ENCODE assay signal across 26 cellular contexts in genomic region chr2:232255033-232255432, GRCh38.
DNase-seq lines count a peak whose midpoint lies in the region; ATAC-seq and TF ChIP-seq lines count a peak whose summit lies in the region.
"Had no signal": no experiment of that assay in that cellular context is flagged by ENCODE, and none has a peak within 500 bp of the region (broad histone marks: within the 10 kb centered on the region; RNA-seq: fewer than 3 reads in every experiment).

No MANE protein-coding gene starts in this region.

- intact Hi-C loops in left cardiac atrium (cut with DNase I), result no loop called here

- H3K27me3 ChIP-seq in right atrium auricular region (no peaks in the 10 kb centered on the region), tibial nerve (no peaks in the 10 kb centered on the region)
- H3K27me3 ChIP-seq: BE2C, BLaER1 had no signal

- no peak for TF ChIP-seq POLR2A in tibial nerve (IDR thresholded peaks at IDR 0.05)

- H3K9me3 Mint-ChIP-seq in stimulated activated effector memory CD8-positive, alpha-beta T cell treated with anti-CD3 and anti-CD28 coated beads, Interleukin-12 subunit alpha, Interleukin-12 subunit beta, amount 100 ng/mL, for 72 hours, result no peaks in the 10 kb centered on the region
- H3K9me3 Mint-ChIP-seq: CD14-positive monocyte; CD4-positive, alpha-beta memory T cell; CD4-positive, CD25-positive, alpha-beta regulatory T cell; CD8-positive, alpha-beta memory T cell had no signal

- ATAC-seq in left cardiac atrium, result no peak
- no peak for ATAC-seq in stimulated activated effector memory CD8-positive, alpha-beta T cell treated with anti-CD3 and anti-CD28 coated beads, Interleukin-12 subunit alpha, Interleukin-12 subunit beta, amount 100 ng/mL, for 72 hours
- ATAC-seq: A549, GM12878 had no signal

- H3K36me3 Mint-ChIP-seq in stimulated activated effector memory CD8-positive, alpha-beta T cell treated with anti-CD3 and anti-CD28 coated beads, Interleukin-12 subunit alpha, Interleukin-12 subunit beta, amount 100 ng/mL, for 72 hours, result peaks cover 33% of the 10 kb centered on the region

- H3K27ac ChIP-seq in right atrium auricular region (no peak overlapping the region), tibial nerve (no peak overlapping the region)
- H3K27ac ChIP-seq: 22Rv1, A549, BLaER1 had no signal

- DNase-seq in right atrium auricular region (ENCODE audit: low spot score), result peak; percentile 52
- DNase-seq in left cardiac atrium, result no peak
- peak; percentile 28 for DNase-seq in islet precursor cell
- DNase-seq in stimulated activated effector memory CD8-positive, alpha-beta T cell treated with anti-CD3 and anti-CD28 coated beads, Interleukin-12 subunit alpha, Interleukin-12 subunit beta, amount 100 ng/mL, for 72 hours (ENCODE audit: low spot score in 2 of 2), result no peak
- DNase-seq in Ammon's horn (ENCODE audit: low spot score), result no peak
- no peak for DNase-seq in tibial nerve (ENCODE audit: low spot score in 2 of 2)
- no peak for DNase-seq in NCI-H446 (lab: John Stamatoyannopoulos, UW)
- DNase-seq: AML-193; BE2C; C1 segment of cervical spinal cord; CD4-positive, alpha-beta memory T cell; CD4-positive, CD25-positive, alpha-beta regulatory T cell; CD8-positive, alpha-beta memory T cell; COR-L47; DMS 273 treated with DMSO at 0.1 percent for 48 hours; DMS153; DMS53; DMS79; DND-41; EL; GDM1 had no signal

- H3K4me1 Mint-ChIP-seq in stimulated activated effector memory CD8-positive, alpha-beta T cell treated with anti-CD3 and anti-CD28 coated beads, Interleukin-12 subunit alpha, Interleukin-12 subunit beta, amount 100 ng/mL, for 72 hours, result no peaks in the 10 kb centered on the region
- H3K4me1 Mint-ChIP-seq: CD14-positive monocyte; CD4-positive, alpha-beta memory T cell; CD8-positive, alpha-beta memory T cell had no signal

- H3K27ac Mint-ChIP-seq in stimulated activated effector memory CD8-positive, alpha-beta T cell treated with anti-CD3 and anti-CD28 coated beads, Interleukin-12 subunit alpha, Interleukin-12 subunit beta, amount 100 ng/mL, for 72 hours, result peak overlapping the region; percentile 62

- H3K4me3 ChIP-seq in right atrium auricular region (no peak overlapping the region), tibial nerve (no peak overlapping the region)
- H3K4me3 ChIP-seq: A549, BLaER1, GM12878 had no signal

- H3K4me1 ChIP-seq in right atrium auricular region (peaks cover 0 to 4% of the 10 kb centered on the region in 2 donors), tibial nerve (peaks cover 0 to 12% (median 3%) of the 10 kb centered on the region in 4 donors)
- H3K4me1 ChIP-seq: A549, BE2C had no signal

- H3K4me3 Mint-ChIP-seq in stimulated activated effector memory CD8-positive, alpha-beta T cell treated with anti-CD3 and anti-CD28 coated beads, Interleukin-12 subunit alpha, Interleukin-12 subunit beta, amount 100 ng/mL, for 72 hours, result no peak overlapping the region
- H3K4me3 Mint-ChIP-seq: CD14-positive monocyte; CD4-positive, alpha-beta memory T cell; CD4-positive, CD25-positive, alpha-beta regulatory T cell; CD8-positive, alpha-beta memory T cell had no signal

- no peaks in the 10 kb centered on the region for H3K36me3 ChIP-seq in right atrium auricular region
- H3K36me3 ChIP-seq in tibial nerve, result peaks cover 0 to 37% (median 0%) of the 10 kb centered on the region in 3 donors
- H3K36me3 ChIP-seq: BE2C had no signal

- no peak for TF ChIP-seq EP300 in tibial nerve (IDR thresholded peaks at IDR 0.05)

- H3K9me3 ChIP-seq in right atrium auricular region, result no peaks in the 10 kb centered on the region
- no peaks in the 10 kb centered on the region for H3K9me3 ChIP-seq in tibial nerve
- H3K9me3 ChIP-seq: A549, BE2C, BLaER1 had no signal

- 95 to 98% methylated on average over 5 of the region's 5 CpGs for WGBS in tibial nerve, 2 donors

- no peak for TF ChIP-seq CTCF in right atrium auricular region (IDR thresholded peaks at IDR 0.05)
- no peak for TF ChIP-seq CTCF in tibial nerve (IDR thresholded peaks at IDR 0.05)

Comparison
In these comparisons a context has a peak if more than half of its experiments do, and no peak if none do; other contexts are left out.
1. DNase-seq: peak in right atrium auricular region (single experiment) and islet precursor cell (single experiment); none in left cardiac atrium (single experiment), stimulated activated effector memory CD8-positive, alpha-beta T cell treated with anti-CD3 and anti-CD28 coated beads, Interleukin-12 subunit alpha, Interleukin-12 subunit beta, amount 100 ng/mL, for 72 hours (0 of 2), Ammon's horn (single experiment), tibial nerve (0 of 2) and NCI-H446 (0 of 2).